Comparison of ENCODE assay signal across 17 cellular contexts in genomic region chr1:196143602-196144342, GRCh38.
DNase-seq lines count a peak whose midpoint lies in the region; ATAC-seq, FAIRE-seq and TF ChIP-seq lines count a peak whose summit lies in the region.
"Had no signal": no experiment of that assay in that cellular context is flagged by ENCODE, and none has a peak within 500 bp of the region (broad histone marks: within the 10 kb centered on the region; RNA-seq: fewer than 3 reads in every experiment).

No MANE protein-coding gene starts in this region.

- WGBS in A549 (ENCODE audit: missing lambda C conversion rate) = 39% methylated on average over 8 of the region's 8 CpGs

- no peak for TF ChIP-seq RAD21 in A549 (conservative IDR thresholded peaks at IDR 0.05 in 1 of 2, IDR thresholded peaks at IDR 0.05 in 1 of 2)

- H3K4me2 ChIP-seq in A549 (no peak overlapping the region), PC-3 (ENCODE audit: low read length) (no peak overlapping the region)

- TF ChIP-seq POLR2A in A549 (IDR thresholded peaks at IDR 0.05; ENCODE audit: low read length) = no peak

- H3K36me3 ChIP-seq in H7 (replicated peaks; ENCODE audit: control insufficient read depth, insufficient read depth, low read length) = no peaks in the 10 kb centered on the region
- H3K36me3 ChIP-seq in PC-3 (ENCODE audit: low read depth, low read length) = no peaks in the 10 kb centered on the region
- H3K36me3 ChIP-seq in ascending aorta = no peaks in the 10 kb centered on the region
- H3K36me3 ChIP-seq: transverse colon had no signal

- no peaks in the 10 kb centered on the region for H3F3A ChIP-seq in PC-3 (ENCODE audit: low read length, unreplicated experiment)

- H3K4me1 ChIP-seq in A549 = no peaks in the 10 kb centered on the region
- H3K4me1 ChIP-seq in PC-3 (ENCODE audit: insufficient read depth, low read length) = no peaks in the 10 kb centered on the region
- peaks cover 8% of the 10 kb centered on the region for H3K4me1 ChIP-seq in foreskin keratinocyte
- H3K4me1 ChIP-seq in ascending aorta = no peaks in the 10 kb centered on the region
- H3K4me1 ChIP-seq: psoas muscle, transverse colon had no signal

- POLR2A ChIA-PET in A549 (lab: Yijun Ruan, JAX) (no interaction called here), PC-3 (lab: Charles Lee; ENCODE audit: unreplicated experiment) (no interaction called here)

- no peaks in the 10 kb centered on the region for H3K9me2 ChIP-seq in PC-3 (replicated peaks; ENCODE audit: low read length)

- intact Hi-C loops in PC-3 (cut with micrococcal nuclease) = no loop called here
- intact Hi-C loops in ascending aorta (cut with DNase I) = no loop called here

- H3K9me3 ChIP-seq in A549 = no peaks in the 10 kb centered on the region
- no peaks in the 10 kb centered on the region for H3K9me3 ChIP-seq in PC-3 (ENCODE audit: low read length)
- H3K9me3 ChIP-seq in ascending aorta = no peaks in the 10 kb centered on the region
- H3K9me3 ChIP-seq: psoas muscle, transverse colon had no signal

- TF ChIP-seq CTCF in A549 (IDR thresholded peaks at IDR 0.05) (no peak; the same call in 2 of the 3 replicates), PC-3 (conservative IDR thresholded peaks at IDR 0.05; ENCODE audit: low read depth, low read length) (peak; percentile 45), foreskin keratinocyte (conservative IDR thresholded peaks at IDR 0.05) (peak; percentile 19), ascending aorta (IDR thresholded peaks at IDR 0.05) (no peak)

- no peaks in the 10 kb centered on the region for H4K20me1 ChIP-seq in PC-3 (ENCODE audit: low read length)

- no peaks in the 10 kb centered on the region for H3K79me2 ChIP-seq in PC-3 (ENCODE audit: low read length)

- no peak overlapping the region for H3K9ac ChIP-seq in PC-3 (ENCODE audit: low read length)

- CTCF ChIA-PET in A549 (lab: Yijun Ruan, JAX) (interaction anchor here (2.1 kb wide), 1 partner anchor 165 kb away, joined by 6 read pairs; no protein-coding TSS in a partner anchor), PC-3 (lab: Charles Lee) (no interaction called here)

- H3K27ac ChIP-seq in A549 = no peak overlapping the region
- H3K27ac ChIP-seq in PC-3 (ENCODE audit: low read length) = no peak overlapping the region
- no peak overlapping the region for H3K27ac ChIP-seq in foreskin keratinocyte
- H3K27ac ChIP-seq in ascending aorta = no peak overlapping the region
- H3K27ac ChIP-seq: dorsolateral prefrontal cortex, HL-60, psoas muscle, transverse colon had no signal

- no TSS peak for BruUV-seq in PC-3 (replicated peaks; lab: Mats Ljungman, UMichigan)

- FAIRE-seq in A549 (lab: Jason Lieb, UNC) = no peak

- peak in 1 of 2 experiments; percentile 10 for DNase-seq in A549 (ENCODE audit: low read depth in 1 of 2, low spot score in 1 of 2)
- DNase-seq in H7 = peak; percentile 20
- peak; percentile 19 for DNase-seq in PC-3
- DNase-seq in foreskin keratinocyte = no peak
- DNase-seq in stimulated activated naive CD8-positive, alpha-beta T cell treated with anti-CD3 and anti-CD28 coated beads, Interleukin-15, Interleukin-2, amounts not matched to agents 100 U/mL and 50 U/mL, for 24 hours = no peak
- no peak for DNase-seq in ascending aorta (ENCODE audit: low spot score in 2 of 2)
- DNase-seq: activated CD8-positive, alpha-beta T cell treated with anti-CD3 and anti-CD28 coated beads for 36 hours; activated effector memory CD4-positive, alpha-beta T cell treated with anti-CD3 and anti-CD28 coated beads, Interleukin-2, amount 50 U/mL, for 16 hours; DMS79 treated with DMSO at 0.1 percent for 48 hours; dorsolateral prefrontal cortex; foreskin fibroblast; psoas muscle; stimulated activated CD8-positive, alpha-beta memory T cell treated with anti-CD3 and anti-CD28 coated beads, Interleukin-4, amount 100 ng/mL, for 48 hours; transverse colon had no signal

- ATAC-seq in A549 (no peak), PC-3 (no peak), foreskin keratinocyte (no peak), GM21723 (IDR thresholded peaks at IDR 0.05; ENCODE audit: unreplicated experiment) (no peak), HG02588 (IDR thresholded peaks at IDR 0.05; ENCODE audit: unreplicated experiment) (no peak)
- ATAC-seq in stimulated activated naive CD8-positive, alpha-beta T cell treated with anti-CD3 and anti-CD28 coated beads, Interleukin-15, Interleukin-2, amounts not matched to agents 100 U/mL and 50 U/mL, for 24 hours = no peak
- ATAC-seq: activated CD8-positive, alpha-beta T cell treated with anti-CD3 and anti-CD28 coated beads for 36 hours; psoas muscle had no signal

- H2AFZ ChIP-seq in PC-3 (ENCODE audit: low read length) = no peak overlapping the region

- H3K27me3 ChIP-seq in H7 (ENCODE audit: control insufficient read depth, insufficient read depth, low read length) (no peaks in the 10 kb centered on the region), PC-3 (ENCODE audit: low read length) (no peaks in the 10 kb centered on the region), foreskin keratinocyte (no peaks in the 10 kb centered on the region), ascending aorta (no peaks in the 10 kb centered on the region)
- H3K27me3 ChIP-seq: dorsolateral prefrontal cortex, transverse colon had no signal

- no peak for TF ChIP-seq EP300 in A549 (IDR thresholded peaks at IDR 0.05)

- H3K4me3 ChIP-seq in A549 (no peak overlapping the region), H7 (ENCODE audit: insufficient read depth, low read depth, low read length) (no peak overlapping the region), PC-3 (ENCODE audit: low read length) (no peak overlapping the region), ascending aorta (no peak overlapping the region)
- H3K4me3 ChIP-seq: dorsolateral prefrontal cortex, psoas muscle, transverse colon had no signal

TF ChIP-seq in A549, 52 proteins besides CTCF, POLR2A, EP300 and RAD21:
- TF ChIP-seq MAFK (IDR thresholded peaks at IDR 0.05; ENCODE audit: partially characterized antibody) (peak; percentile 94), ESRRA (IDR thresholded peaks at IDR 0.05; ENCODE audit: borderline replicate concordance, low read length) (no peak), CBX8 (IDR thresholded peaks at IDR 0.05) (no peak)

Comparison
In these comparisons a context has a peak if more than half of its experiments do, and no peak if none do; other contexts are left out.
1. DNase-seq: peak in H7 (single experiment) and PC-3 (single experiment); none in foreskin keratinocyte (0 of 2), stimulated activated naive CD8-positive, alpha-beta T cell treated with anti-CD3 and anti-CD28 coated beads, Interleukin-15, Interleukin-2, amounts not matched to agents 100 U/mL and 50 U/mL, for 24 hours (single experiment) and ascending aorta (0 of 2).
2. CTCF ChIP-seq: peak in PC-3 (single experiment) and foreskin keratinocyte (single experiment); none in A549 (single experiment) and ascending aorta (0 of 3).